Comparison of ENCODE assay signal across 1 cellular context in the genomic region with DNA sequence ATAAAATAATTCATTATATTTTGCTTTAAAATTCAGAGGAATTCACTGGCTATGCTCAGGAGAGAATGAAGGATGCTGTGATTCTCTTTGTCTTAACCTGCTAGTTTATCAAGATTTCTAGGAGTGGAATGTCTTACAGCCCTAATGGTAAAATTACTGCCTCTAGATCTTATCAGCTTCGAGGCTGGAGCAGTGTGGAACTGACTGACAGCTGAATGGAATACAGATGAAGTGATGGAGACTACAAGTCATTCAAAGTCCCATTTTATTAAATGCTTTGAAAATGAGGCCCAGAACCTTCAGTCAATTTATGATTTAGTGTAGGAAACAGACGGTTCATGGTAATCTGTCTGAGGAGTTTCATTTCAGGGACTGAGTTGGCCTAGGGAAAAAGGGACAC.
TF ChIP-seq lines count a peak whose summit lies in the region.

No MANE protein-coding gene starts in this region.

TF ChIP-seq in GM12878, 131 proteins besides CTCF, POLR2A, EP300 and RAD21:
- TF ChIP-seq MEF2B (IDR thresholded peaks at IDR 0.05; ENCODE audit: partially characterized antibody, poor library complexity, severe bottlenecking) (no peak), ETV6 (conservative IDR thresholded peaks at IDR 0.05 in 1 of 2, IDR thresholded peaks at IDR 0.05 in 1 of 2; ENCODE audit: borderline replicate concordance in 1 of 2, low read depth in 1 of 2) (no peak), SMARCA5 (IDR thresholded peaks at IDR 0.05) (no peak), RELB (IDR thresholded peaks at IDR 0.05; ENCODE audit: low read depth) (no peak), ZBTB11 (CRISPR knock-in tag; IDR thresholded peaks at IDR 0.05) (no peak), NR2C2 (IDR thresholded peaks at IDR 0.05; ENCODE audit: borderline replicate concordance, control insufficient read depth, insufficient read length, low read depth) (no peak), HDAC2 (IDR thresholded peaks at IDR 0.05) (no peak), FOS (IDR thresholded peaks at IDR 0.05; ENCODE audit: borderline replicate concordance, extremely low read depth, insufficient read length) (no peak), POLR2AphosphoS2 (IDR thresholded peaks at IDR 0.05; ENCODE audit: low read depth, low read length) (no peak), HDAC6 (IDR thresholded peaks at IDR 0.05; ENCODE audit: unreplicated experiment) (no peak)
- TF ChIP-seq, protein P1, sequence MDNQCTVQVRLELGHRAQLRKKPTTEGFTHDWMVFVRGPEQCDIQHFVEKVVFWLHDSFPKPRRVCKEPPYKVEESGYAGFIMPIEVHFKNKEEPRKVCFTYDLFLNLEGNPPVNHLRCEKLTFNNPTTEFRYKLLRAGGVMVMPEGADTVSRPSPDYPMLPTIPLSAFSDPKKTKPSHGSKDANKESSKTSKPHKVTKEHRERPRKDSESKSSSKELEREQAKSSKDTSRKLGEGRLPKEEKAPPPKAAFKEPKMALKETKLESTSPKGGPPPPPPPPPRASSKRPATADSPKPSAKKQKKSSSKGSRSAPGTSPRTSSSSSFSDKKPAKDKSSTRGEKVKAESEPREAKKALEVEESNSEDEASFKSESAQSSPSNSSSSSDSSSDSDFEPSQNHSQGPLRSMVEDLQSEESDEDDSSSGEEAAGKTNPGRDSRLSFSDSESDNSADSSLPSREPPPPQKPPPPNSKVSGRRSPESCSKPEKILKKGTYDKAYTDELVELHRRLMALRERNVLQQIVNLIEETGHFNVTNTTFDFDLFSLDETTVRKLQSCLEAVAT (IDR thresholded peaks at IDR 0.05), result no peak
- TF ChIP-seq, protein P2, sequence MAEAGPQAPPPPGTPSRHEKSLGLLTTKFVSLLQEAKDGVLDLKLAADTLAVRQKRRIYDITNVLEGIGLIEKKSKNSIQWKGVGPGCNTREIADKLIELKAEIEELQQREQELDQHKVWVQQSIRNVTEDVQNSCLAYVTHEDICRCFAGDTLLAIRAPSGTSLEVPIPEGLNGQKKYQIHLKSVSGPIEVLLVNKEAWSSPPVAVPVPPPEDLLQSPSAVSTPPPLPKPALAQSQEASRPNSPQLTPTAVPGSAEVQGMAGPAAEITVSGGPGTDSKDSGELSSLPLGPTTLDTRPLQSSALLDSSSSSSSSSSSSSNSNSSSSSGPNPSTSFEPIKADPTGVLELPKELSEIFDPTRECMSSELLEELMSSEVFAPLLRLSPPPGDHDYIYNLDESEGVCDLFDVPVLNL (IDR thresholded peaks at IDR 0.05; ENCODE audit: low read depth, low read length), result no peak
- TF ChIP-seq, protein P3, sequence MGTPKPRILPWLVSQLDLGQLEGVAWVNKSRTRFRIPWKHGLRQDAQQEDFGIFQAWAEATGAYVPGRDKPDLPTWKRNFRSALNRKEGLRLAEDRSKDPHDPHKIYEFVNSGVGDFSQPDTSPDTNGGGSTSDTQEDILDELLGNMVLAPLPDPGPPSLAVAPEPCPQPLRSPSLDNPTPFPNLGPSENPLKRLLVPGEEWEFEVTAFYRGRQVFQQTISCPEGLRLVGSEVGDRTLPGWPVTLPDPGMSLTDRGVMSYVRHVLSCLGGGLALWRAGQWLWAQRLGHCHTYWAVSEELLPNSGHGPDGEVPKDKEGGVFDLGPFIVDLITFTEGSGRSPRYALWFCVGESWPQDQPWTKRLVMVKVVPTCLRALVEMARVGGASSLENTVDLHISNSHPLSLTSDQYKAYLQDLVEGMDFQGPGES (IDR thresholded peaks at IDR 0.05), result no peak
